Comparison of ENCODE assay signal across 2 cellular contexts in the genomic region with DNA sequence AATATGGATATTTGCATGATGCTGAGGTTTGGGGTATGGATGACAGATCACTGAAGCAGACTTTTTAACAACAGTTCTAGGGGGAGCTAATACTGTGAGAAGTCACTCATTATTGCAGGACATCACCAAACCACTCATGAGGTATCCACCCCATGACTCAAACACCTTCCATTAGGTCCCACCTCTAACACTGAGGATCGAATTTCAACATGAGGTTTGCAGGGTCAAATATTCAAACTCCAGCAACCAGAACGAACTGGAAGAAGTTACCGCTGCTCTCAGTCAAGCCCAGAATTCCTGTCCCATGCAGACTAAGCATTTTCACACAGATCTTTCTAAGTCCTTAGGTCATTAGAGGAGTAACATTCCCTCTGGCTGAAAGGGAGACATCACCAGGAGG.
TF ChIP-seq lines count a peak whose summit lies in the region.

No MANE protein-coding gene starts in this region.

TF ChIP-seq in HEK293, 187 proteins besides CTCF, POLR2A, EP300 and RAD21 (continued from another document):
- peak; percentile 47; the same call in 1 of the 2 replicates for TF ChIP-seq ZNF629 (tag by site-specific recombination; IDR thresholded peaks at IDR 0.05)
- peak; percentile 69; the same call in 1 of the 2 replicates for TF ChIP-seq ZNF600 (tag by site-specific recombination; IDR thresholded peaks at IDR 0.05)
- no peak for TF ChIP-seq ZNF366 (tag by site-specific recombination; conservative IDR thresholded peaks at IDR 0.05)
- TF ChIP-seq ZNF221 (tag by site-specific recombination; IDR thresholded peaks at IDR 0.05; ENCODE audit: borderline replicate concordance), result no peak
- no peak for TF ChIP-seq KLF8 (tag by site-specific recombination; IDR thresholded peaks at IDR 0.05)
- TF ChIP-seq YY1 (tag by site-specific recombination; IDR thresholded peaks at IDR 0.05), result 0 out of 2 replicates have a peak, but pooled peaks have one; percentile 6
TF ChIP-seq in HEK293: peak in this region for 6.

TF ChIP-seq in K562, 482 proteins besides CTCF, POLR2A, EP300 and RAD21 (continued from another document):
- TF ChIP-seq ZNF830 (CRISPR knock-in tag; IDR thresholded peaks at IDR 0.05) (no peak), ARHGAP35 (IDR thresholded peaks at IDR 0.05; ENCODE audit: partially characterized antibody) (no peak), ZNF23 (CRISPR knock-in tag; IDR thresholded peaks at IDR 0.05) (no peak), HMG20A (CRISPR knock-in tag; conservative IDR thresholded peaks at IDR 0.05) (no peak)
- TF ChIP-seq, protein P1, sequence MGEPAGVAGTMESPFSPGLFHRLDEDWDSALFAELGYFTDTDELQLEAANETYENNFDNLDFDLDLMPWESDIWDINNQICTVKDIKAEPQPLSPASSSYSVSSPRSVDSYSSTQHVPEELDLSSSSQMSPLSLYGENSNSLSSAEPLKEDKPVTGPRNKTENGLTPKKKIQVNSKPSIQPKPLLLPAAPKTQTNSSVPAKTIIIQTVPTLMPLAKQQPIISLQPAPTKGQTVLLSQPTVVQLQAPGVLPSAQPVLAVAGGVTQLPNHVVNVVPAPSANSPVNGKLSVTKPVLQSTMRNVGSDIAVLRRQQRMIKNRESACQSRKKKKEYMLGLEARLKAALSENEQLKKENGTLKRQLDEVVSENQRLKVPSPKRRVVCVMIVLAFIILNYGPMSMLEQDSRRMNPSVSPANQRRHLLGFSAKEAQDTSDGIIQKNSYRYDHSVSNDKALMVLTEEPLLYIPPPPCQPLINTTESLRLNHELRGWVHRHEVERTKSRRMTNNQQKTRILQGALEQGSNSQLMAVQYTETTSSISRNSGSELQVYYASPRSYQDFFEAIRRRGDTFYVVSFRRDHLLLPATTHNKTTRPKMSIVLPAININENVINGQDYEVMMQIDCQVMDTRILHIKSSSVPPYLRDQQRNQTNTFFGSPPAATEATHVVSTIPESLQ (CRISPR knock-in tag; IDR thresholded peaks at IDR 0.05), result no peak
